In genomic region chr3:149527531-149528343, GRCh38 we compare ENCODE assay signal across 1 cellular context.
TF ChIP-seq lines count a peak whose summit lies in the region.

No MANE protein-coding gene starts in this region.

TF ChIP-seq in SK-N-SH, 30 proteins besides CTCF, POLR2A, EP300 and RAD21 (continued from another document):
- TF ChIP-seq IRF3 (IDR thresholded peaks at IDR 0.05; ENCODE audit: low read depth, low read length) (no peak), NRF1 (IDR thresholded peaks at IDR 0.05; ENCODE audit: low read depth, low read length) (no peak), EZH2phosphoT487 (IDR thresholded peaks at IDR 0.05; ENCODE audit: borderline replicate concordance, low read depth) (no peak), MXI1 (IDR thresholded peaks at IDR 0.05; ENCODE audit: low read depth, low read length) (no peak), PBX3 (IDR thresholded peaks at IDR 0.05) (no peak), USF1 (IDR thresholded peaks at IDR 0.05; ENCODE audit: borderline replicate concordance, low read depth) (no peak), TCF12 (IDR thresholded peaks at IDR 0.05) (no peak), ELF1 (IDR thresholded peaks at IDR 0.05) (no peak), RXRA (IDR thresholded peaks at IDR 0.05; ENCODE audit: borderline replicate concordance, low read depth) (no peak), GATA2 (CRISPR knock-in tag; IDR thresholded peaks at IDR 0.05) (no peak), JUND (IDR thresholded peaks at IDR 0.05) (no peak), RFX5 (IDR thresholded peaks at IDR 0.05; ENCODE audit: low read length) (no peak), CHD2 (IDR thresholded peaks at IDR 0.05; ENCODE audit: low read length, partially characterized antibody) (no peak), MEF2A (IDR thresholded peaks at IDR 0.05; ENCODE audit: borderline replicate concordance, low read depth) (no peak), TAF1 (IDR thresholded peaks at IDR 0.05; ENCODE audit: borderline replicate concordance, low read depth, low read length) (no peak)
